Comparison of ENCODE assay signal across 2 cellular contexts in the genomic region with DNA sequence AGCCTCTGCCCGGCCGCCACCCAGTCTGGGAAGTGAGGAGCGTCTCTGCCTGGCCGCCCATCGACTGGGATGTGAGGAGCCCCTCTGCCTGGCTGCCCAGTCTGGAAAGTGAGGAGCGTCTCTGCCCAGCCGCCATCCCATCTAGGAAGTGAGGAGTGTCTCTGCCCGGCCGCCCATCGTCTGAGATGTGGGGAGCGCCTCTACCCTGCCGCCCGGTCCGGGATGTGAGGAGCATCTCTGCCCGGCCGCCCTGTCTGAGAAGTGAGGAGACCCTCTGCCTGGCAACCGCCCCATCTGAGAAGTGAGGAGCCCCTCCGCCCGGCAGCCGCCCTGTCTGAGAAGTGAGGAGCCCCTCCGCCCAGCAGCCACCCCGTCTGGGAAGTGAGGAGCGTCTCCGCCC. TPM values are rescaled to one million over a fixed set of nuclear protein-coding genes. Genes with fewer than 3 reads are reported as not detected.
"Had no signal": no experiment of that assay in that cellular context is flagged by ENCODE, and none has a peak within 500 bp of the region (broad histone marks: within the 10 kb centered on the region; RNA-seq: fewer than 3 reads in every experiment).

No MANE protein-coding gene starts in this region.

RNA-seq across cellular contexts. Expression of a gene that starts 43.6 kb away (rescaled TPM):
- total RNA-seq: mononuclear cell had no signal
- polyA plus RNA-seq: immature natural killer cell had no signal
